27 cellular contexts compared by ENCODE assay signal in genomic region chr15:38701134-38701533, GRCh38.
"Had no signal": no experiment of that assay in that cellular context is flagged by ENCODE, and none has a peak within 500 bp of the region (broad histone marks: within the 10 kb centered on the region; RNA-seq: fewer than 3 reads in every experiment).

No MANE protein-coding gene starts in this region.

- DNase-seq: natural killer cell; occipital lobe; ovary; posterior cingulate gyrus; psoas muscle; right cardiac atrium; right lobe of liver; sigmoid colon; small intestine; stimulated activated CD4-positive, alpha-beta T cell treated with anti-CD3 and anti-CD28 coated beads, Interleukin-15, amount 100 ng/mL, for 24 hours; stimulated activated CD4-positive, alpha-beta T cell treated with anti-CD3 and anti-CD28 coated beads, Interleukin-2, amount 100 ng/mL, for 24 hours; stimulated activated CD4-positive, alpha-beta T cell treated with anti-CD3 and anti-CD28 coated beads, Interleukin-2, amount 100 ng/mL, for 48 hours; stimulated activated CD4-positive, alpha-beta T cell treated with anti-CD3 and anti-CD28 coated beads, Interleukin-4, amount 100 ng/mL, for 24 hours; stimulated activated naive B cell treated with anti-CD40 and anti-IgM and Interleukin-4, amounts not matched to agents 10 μg/mL and 1 μg/mL and 100 μg/mL, for 72 hours; stimulated activated naive CD4-positive, alpha-beta T cell treated with Interleukin-2 at 50 U/mL for 16 hours; stomach; thyroid gland; upper lobe of right lung; uterus had no signal

- H3K79me2 ChIP-seq: parathyroid adenoma had no signal

- H3K27me3 ChIP-seq: neural progenitor cell, ovary, right lobe of liver, sigmoid colon, thyroid gland, tibial nerve, upper lobe of right lung, uterus had no signal

- H3K27ac Mint-ChIP-seq: natural killer cell; nephron; neural progenitor cell; stimulated activated naive B cell treated with anti-CD40 and anti-IgM and Interleukin-4, amounts not matched to agents 10 μg/mL and 1 μg/mL and 100 μg/mL, for 72 hours; stimulated activated naive CD8-positive, alpha-beta T cell treated with anti-CD3 and anti-CD28 coated beads, Interleukin-15, Interleukin-2, amounts not matched to agents 100 ng/mL and 50 ng/mL, for 24 hours; type B pancreatic cell had no signal

- H3K9me3 Mint-ChIP-seq: natural killer cell; nephron; neural progenitor cell; stimulated activated effector memory CD8-positive, alpha-beta T cell treated with anti-CD3 and anti-CD28 coated beads, Interleukin-12 subunit alpha, Interleukin-12 subunit beta, amount 100 ng/mL, for 72 hours; stimulated activated naive B cell treated with anti-CD40 and anti-IgM and Interleukin-4, amounts not matched to agents 10 μg/mL and 1 μg/mL and 100 μg/mL, for 72 hours; stimulated activated naive CD8-positive, alpha-beta T cell treated with anti-CD3 and anti-CD28 coated beads, Interleukin-15, Interleukin-2, amounts not matched to agents 100 ng/mL and 50 ng/mL, for 24 hours; type B pancreatic cell had no signal

- H3K4me1 ChIP-seq: parathyroid adenoma, psoas muscle, sigmoid colon, thyroid gland, tibial nerve, upper lobe of right lung, uterus had no signal

- H3K27ac ChIP-seq: neural progenitor cell, ovary, parathyroid adenoma, psoas muscle, right lobe of liver, sigmoid colon, stomach, thoracic aorta, thyroid gland, tibial nerve, upper lobe of right lung, uterus had no signal

- ATAC-seq: natural killer cell; psoas muscle; right cardiac atrium; right lobe of liver; stimulated activated effector memory CD8-positive, alpha-beta T cell treated with anti-CD3 and anti-CD28 coated beads, Interleukin-12 subunit alpha, Interleukin-12 subunit beta, amount 100 ng/mL, for 72 hours; stimulated activated naive B cell treated with anti-CD40 and anti-IgM and Interleukin-4, amounts not matched to agents 10 μg/mL and 1 μg/mL and 100 μg/mL, for 72 hours; upper lobe of right lung had no signal

- H3K36me3 ChIP-seq: neural progenitor cell, ovary, right lobe of liver, sigmoid colon, stomach, thoracic aorta, thyroid gland, tibial nerve, upper lobe of right lung, uterus had no signal

- H3K4me2 ChIP-seq: neural progenitor cell had no signal

- H3K4me3 ChIP-seq: neural progenitor cell, ovary, psoas muscle, right lobe of liver, sigmoid colon, stomach, thoracic aorta, thyroid gland, tibial nerve, upper lobe of right lung, uterus had no signal

- H3K36me3 Mint-ChIP-seq: natural killer cell; neural progenitor cell; stimulated activated naive B cell treated with anti-CD40 and anti-IgM and Interleukin-4, amounts not matched to agents 10 μg/mL and 1 μg/mL and 100 μg/mL, for 72 hours; type B pancreatic cell had no signal

- H3K9me3 ChIP-seq: ovary, psoas muscle, right lobe of liver, sigmoid colon, stomach, thoracic aorta, thyroid gland, tibial nerve, upper lobe of right lung, uterus had no signal

- H3K9ac ChIP-seq: neural progenitor cell, parathyroid adenoma had no signal

- H3K27me3 Mint-ChIP-seq: stimulated activated naive B cell treated with anti-CD40 and anti-IgM and Interleukin-4, amounts not matched to agents 10 μg/mL and 1 μg/mL and 100 μg/mL, for 72 hours; stimulated activated naive CD8-positive, alpha-beta T cell treated with anti-CD3 and anti-CD28 coated beads, Interleukin-15, Interleukin-2, amounts not matched to agents 100 ng/mL and 50 ng/mL, for 24 hours had no signal

- H2AFZ ChIP-seq: neural progenitor cell, parathyroid adenoma had no signal

- H3K4me3 Mint-ChIP-seq: natural killer cell; nephron; neural progenitor cell; stimulated activated effector memory CD8-positive, alpha-beta T cell treated with anti-CD3 and anti-CD28 coated beads, Interleukin-12 subunit alpha, Interleukin-12 subunit beta, amount 100 ng/mL, for 72 hours; stimulated activated naive B cell treated with anti-CD40 and anti-IgM and Interleukin-4, amounts not matched to agents 10 μg/mL and 1 μg/mL and 100 μg/mL, for 72 hours; stimulated activated naive CD8-positive, alpha-beta T cell treated with anti-CD3 and anti-CD28 coated beads, Interleukin-15, Interleukin-2, amounts not matched to agents 100 ng/mL and 50 ng/mL, for 24 hours; type B pancreatic cell had no signal
